ENCODE assay signal across 8 cellular contexts in the genomic region with DNA sequence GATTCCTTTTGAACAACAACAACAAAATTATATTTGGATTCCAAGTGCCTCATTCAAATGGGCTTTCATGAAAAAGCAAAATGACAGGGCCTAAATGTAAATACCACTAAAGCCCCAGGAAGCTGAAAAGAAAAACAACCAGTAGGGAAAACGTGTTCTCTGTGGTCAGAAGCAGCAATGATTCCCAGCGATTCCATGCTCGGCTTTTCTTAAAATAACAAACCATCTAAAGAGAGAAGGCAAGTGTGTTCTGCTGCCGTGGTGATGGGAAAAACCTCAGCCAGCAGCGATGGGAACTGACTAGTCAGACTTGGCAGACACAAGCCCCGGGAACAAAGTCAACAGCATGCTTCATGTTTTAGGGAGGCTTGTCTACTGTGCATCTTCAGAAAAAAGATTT.
A peak's percentile ranks its signal among the peaks of the same experiment; 100 is the strongest.
DNase-seq lines count a peak whose midpoint lies in the region; ATAC-seq lines count a peak whose summit lies in the region.

No MANE protein-coding gene starts in this region.

- intact Hi-C loops in Right ventricle myocardium inferior (cut with DNase I), result no loop called here
- intact Hi-C loops in posterior cingulate gyrus (cut with DNase I), result no loop called here

- DNase-seq in DMS 273 (lab: John Stamatoyannopoulos, UW; ENCODE audit: unreplicated experiment) (peak; percentile 78), amniotic epithelial cell (ENCODE audit: low read depth) (peak; percentile 94), Right ventricle myocardium inferior (ENCODE audit: missing footprints) (peak; percentile 75), posterior cingulate gyrus (peak; percentile 57 to 96 (median 69)), NCI-H524 treated with DMSO at 0.1 percent for 48 hours (lab: John Stamatoyannopoulos, UW) (no peak)
- no peak for DNase-seq in stimulated activated naive CD4-positive, alpha-beta T cell (lab: John Stamatoyannopoulos, UW)

- ATAC-seq in Right ventricle myocardium inferior (peak; percentile 92), HG03039 (IDR thresholded peaks at IDR 0.05; ENCODE audit: unreplicated experiment) (no peak), HG02970 (IDR thresholded peaks at IDR 0.05; ENCODE audit: low FRiP score, unreplicated experiment) (no peak)

Comparison
In these comparisons a context has a peak if more than half of its experiments do, and no peak if none do; other contexts are left out.
1. DNase-seq: peak in DMS 273 (single experiment), amniotic epithelial cell (single experiment), Right ventricle myocardium inferior (single experiment) and posterior cingulate gyrus (10 of 10); none in NCI-H524 treated with DMSO at 0.1 percent for 48 hours (single experiment) and stimulated activated naive CD4-positive, alpha-beta T cell (0 of 6).